2 cellular contexts compared by ENCODE assay signal in the genomic region with DNA sequence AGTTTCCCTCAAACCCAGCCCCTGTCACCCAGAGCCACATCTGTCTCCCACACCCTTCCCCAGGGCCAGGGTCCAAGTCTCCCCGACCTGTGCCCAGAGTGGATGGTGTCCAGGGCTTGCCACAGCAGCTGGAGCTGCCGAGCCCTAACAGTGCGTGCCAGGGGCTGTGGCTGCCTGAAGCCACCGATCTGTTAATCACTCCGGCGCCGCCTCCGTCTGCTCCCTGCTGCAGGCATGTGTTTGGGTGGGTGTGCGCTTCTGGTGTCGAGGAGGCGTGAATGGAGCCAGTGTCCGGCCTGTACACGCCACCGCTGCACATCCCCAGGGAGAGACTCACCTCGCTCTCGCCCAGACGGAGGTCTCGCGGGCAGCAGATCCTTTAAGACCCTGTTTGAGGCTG.
TF ChIP-seq lines count a peak whose summit lies in the region.

No MANE protein-coding gene starts in this region.

TF ChIP-seq in IMR-90, 13 proteins besides CTCF, POLR2A, EP300 and RAD21:
- TF ChIP-seq MXI1 (IDR thresholded peaks at IDR 0.05; ENCODE audit: borderline replicate concordance, low read depth, low read length) (no peak), RCOR1 (IDR thresholded peaks at IDR 0.05; ENCODE audit: insufficient replicate concordance, low read length) (no peak), RFX5 (IDR thresholded peaks at IDR 0.05; ENCODE audit: low read depth, low read length) (no peak), FOS (IDR thresholded peaks at IDR 0.05; ENCODE audit: low read depth, low read length) (no peak), CHD1 (IDR thresholded peaks at IDR 0.05; ENCODE audit: low read depth, low read length) (no peak), MAZ (IDR thresholded peaks at IDR 0.05; ENCODE audit: borderline replicate concordance, low read depth, low read length) (no peak), CEBPB (IDR thresholded peaks at IDR 0.05; ENCODE audit: low read depth, low read length) (no peak), NFE2L2 (IDR thresholded peaks at IDR 0.05; ENCODE audit: low read depth, low read length) (no peak), SMC3 (IDR thresholded peaks at IDR 0.05; ENCODE audit: low read depth, low read length) (no peak), MAFK (IDR thresholded peaks at IDR 0.05; ENCODE audit: low read depth, low read length) (no peak), BHLHE40 (IDR thresholded peaks at IDR 0.05; ENCODE audit: low read depth, low read length) (no peak)
- TF ChIP-seq, protein P1, sequence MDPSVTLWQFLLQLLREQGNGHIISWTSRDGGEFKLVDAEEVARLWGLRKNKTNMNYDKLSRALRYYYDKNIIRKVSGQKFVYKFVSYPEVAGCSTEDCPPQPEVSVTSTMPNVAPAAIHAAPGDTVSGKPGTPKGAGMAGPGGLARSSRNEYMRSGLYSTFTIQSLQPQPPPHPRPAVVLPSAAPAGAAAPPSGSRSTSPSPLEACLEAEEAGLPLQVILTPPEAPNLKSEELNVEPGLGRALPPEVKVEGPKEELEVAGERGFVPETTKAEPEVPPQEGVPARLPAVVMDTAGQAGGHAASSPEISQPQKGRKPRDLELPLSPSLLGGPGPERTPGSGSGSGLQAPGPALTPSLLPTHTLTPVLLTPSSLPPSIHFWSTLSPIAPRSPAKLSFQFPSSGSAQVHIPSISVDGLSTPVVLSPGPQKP (IDR thresholded peaks at IDR 0.05; ENCODE audit: borderline replicate concordance, low read depth, low read length), result no peak
- TF ChIP-seq, protein P2, sequence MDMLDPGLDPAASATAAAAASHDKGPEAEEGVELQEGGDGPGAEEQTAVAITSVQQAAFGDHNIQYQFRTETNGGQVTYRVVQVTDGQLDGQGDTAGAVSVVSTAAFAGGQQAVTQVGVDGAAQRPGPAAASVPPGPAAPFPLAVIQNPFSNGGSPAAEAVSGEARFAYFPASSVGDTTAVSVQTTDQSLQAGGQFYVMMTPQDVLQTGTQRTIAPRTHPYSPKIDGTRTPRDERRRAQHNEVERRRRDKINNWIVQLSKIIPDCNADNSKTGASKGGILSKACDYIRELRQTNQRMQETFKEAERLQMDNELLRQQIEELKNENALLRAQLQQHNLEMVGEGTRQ (IDR thresholded peaks at IDR 0.05; ENCODE audit: low read depth, low read length), result no peak
TF ChIP-seq in IMR-90: peak in this region for 0.

TF ChIP-seq in H1, 55 proteins besides CTCF, POLR2A, EP300 and RAD21:
- TF ChIP-seq, protein P3, sequence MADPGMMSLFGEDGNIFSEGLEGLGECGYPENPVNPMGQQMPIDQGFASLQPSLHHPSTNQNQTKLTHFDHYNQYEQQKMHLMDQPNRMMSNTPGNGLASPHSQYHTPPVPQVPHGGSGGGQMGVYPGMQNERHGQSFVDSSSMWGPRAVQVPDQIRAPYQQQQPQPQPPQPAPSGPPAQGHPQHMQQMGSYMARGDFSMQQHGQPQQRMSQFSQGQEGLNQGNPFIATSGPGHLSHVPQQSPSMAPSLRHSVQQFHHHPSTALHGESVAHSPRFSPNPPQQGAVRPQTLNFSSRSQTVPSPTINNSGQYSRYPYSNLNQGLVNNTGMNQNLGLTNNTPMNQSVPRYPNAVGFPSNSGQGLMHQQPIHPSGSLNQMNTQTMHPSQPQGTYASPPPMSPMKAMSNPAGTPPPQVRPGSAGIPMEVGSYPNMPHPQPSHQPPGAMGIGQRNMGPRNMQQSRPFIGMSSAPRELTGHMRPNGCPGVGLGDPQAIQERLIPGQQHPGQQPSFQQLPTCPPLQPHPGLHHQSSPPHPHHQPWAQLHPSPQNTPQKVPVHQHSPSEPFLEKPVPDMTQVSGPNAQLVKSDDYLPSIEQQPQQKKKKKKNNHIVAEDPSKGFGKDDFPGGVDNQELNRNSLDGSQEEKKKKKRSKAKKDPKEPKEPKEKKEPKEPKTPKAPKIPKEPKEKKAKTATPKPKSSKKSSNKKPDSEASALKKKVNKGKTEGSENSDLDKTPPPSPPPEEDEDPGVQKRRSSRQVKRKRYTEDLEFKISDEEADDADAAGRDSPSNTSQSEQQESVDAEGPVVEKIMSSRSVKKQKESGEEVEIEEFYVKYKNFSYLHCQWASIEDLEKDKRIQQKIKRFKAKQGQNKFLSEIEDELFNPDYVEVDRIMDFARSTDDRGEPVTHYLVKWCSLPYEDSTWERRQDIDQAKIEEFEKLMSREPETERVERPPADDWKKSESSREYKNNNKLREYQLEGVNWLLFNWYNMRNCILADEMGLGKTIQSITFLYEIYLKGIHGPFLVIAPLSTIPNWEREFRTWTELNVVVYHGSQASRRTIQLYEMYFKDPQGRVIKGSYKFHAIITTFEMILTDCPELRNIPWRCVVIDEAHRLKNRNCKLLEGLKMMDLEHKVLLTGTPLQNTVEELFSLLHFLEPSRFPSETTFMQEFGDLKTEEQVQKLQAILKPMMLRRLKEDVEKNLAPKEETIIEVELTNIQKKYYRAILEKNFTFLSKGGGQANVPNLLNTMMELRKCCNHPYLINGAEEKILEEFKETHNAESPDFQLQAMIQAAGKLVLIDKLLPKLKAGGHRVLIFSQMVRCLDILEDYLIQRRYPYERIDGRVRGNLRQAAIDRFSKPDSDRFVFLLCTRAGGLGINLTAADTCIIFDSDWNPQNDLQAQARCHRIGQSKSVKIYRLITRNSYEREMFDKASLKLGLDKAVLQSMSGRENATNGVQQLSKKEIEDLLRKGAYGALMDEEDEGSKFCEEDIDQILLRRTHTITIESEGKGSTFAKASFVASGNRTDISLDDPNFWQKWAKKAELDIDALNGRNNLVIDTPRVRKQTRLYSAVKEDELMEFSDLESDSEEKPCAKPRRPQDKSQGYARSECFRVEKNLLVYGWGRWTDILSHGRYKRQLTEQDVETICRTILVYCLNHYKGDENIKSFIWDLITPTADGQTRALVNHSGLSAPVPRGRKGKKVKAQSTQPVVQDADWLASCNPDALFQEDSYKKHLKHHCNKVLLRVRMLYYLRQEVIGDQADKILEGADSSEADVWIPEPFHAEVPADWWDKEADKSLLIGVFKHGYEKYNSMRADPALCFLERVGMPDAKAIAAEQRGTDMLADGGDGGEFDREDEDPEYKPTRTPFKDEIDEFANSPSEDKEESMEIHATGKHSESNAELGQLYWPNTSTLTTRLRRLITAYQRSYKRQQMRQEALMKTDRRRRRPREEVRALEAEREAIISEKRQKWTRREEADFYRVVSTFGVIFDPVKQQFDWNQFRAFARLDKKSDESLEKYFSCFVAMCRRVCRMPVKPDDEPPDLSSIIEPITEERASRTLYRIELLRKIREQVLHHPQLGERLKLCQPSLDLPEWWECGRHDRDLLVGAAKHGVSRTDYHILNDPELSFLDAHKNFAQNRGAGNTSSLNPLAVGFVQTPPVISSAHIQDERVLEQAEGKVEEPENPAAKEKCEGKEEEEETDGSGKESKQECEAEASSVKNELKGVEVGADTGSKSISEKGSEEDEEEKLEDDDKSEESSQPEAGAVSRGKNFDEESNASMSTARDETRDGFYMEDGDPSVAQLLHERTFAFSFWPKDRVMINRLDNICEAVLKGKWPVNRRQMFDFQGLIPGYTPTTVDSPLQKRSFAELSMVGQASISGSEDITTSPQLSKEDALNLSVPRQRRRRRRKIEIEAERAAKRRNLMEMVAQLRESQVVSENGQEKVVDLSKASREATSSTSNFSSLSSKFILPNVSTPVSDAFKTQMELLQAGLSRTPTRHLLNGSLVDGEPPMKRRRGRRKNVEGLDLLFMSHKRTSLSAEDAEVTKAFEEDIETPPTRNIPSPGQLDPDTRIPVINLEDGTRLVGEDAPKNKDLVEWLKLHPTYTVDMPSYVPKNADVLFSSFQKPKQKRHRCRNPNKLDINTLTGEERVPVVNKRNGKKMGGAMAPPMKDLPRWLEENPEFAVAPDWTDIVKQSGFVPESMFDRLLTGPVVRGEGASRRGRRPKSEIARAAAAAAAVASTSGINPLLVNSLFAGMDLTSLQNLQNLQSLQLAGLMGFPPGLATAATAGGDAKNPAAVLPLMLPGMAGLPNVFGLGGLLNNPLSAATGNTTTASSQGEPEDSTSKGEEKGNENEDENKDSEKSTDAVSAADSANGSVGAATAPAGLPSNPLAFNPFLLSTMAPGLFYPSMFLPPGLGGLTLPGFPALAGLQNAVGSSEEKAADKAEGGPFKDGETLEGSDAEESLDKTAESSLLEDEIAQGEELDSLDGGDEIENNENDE (IDR thresholded peaks at IDR 0.05; ENCODE audit: insufficient replicate concordance, low read length), result no peak
- no peak for TF ChIP-seq RFX5 (IDR thresholded peaks at IDR 0.05; ENCODE audit: borderline replicate concordance, low read depth, low read length)
- TF ChIP-seq SIX5 (IDR thresholded peaks at IDR 0.05; ENCODE audit: low read depth, low read length), result no peak
- TF ChIP-seq NANOG (IDR thresholded peaks at IDR 0.05; ENCODE audit: insufficient read depth, low read depth, low read length, poor library complexity, severe bottlenecking), result no peak
- TF ChIP-seq, protein P4, sequence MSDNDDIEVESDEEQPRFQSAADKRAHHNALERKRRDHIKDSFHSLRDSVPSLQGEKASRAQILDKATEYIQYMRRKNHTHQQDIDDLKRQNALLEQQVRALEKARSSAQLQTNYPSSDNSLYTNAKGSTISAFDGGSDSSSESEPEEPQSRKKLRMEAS (IDR thresholded peaks at IDR 0.05), result no peak
